Comparison of ENCODE assay signal across 5 cellular contexts in the genomic region with DNA sequence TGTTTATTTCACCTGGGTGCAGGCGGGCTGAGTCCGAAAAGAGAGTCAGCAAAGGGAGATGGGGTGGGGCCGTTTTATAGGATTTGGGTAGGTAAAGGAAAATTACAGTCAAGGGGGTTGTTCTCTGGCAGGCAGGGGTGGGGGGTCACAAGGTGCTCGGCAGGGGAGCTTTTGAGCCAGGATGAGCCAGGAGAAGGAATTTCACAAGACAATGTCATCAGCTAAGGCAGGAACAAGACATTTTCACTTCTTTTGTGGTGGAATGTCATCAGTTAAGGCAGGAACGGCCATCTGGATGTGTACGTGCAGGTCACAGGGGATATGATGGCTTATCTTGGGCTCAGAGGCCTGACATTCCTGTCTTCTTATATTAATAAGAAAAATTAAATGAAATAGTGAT.
DNase-seq lines count a peak whose midpoint lies in the region; TF ChIP-seq lines count a peak whose summit lies in the region.
"Not testable (repeated sequence)": the region's sequence is repeated elsewhere in the genome, so short reads cannot be mapped to it uniquely, and the experiment has no call there.

No MANE protein-coding gene starts in this region.

- not testable (repeated sequence) for H3K27me3 ChIP-seq in H9 (ENCODE audit: insufficient read depth, low read length); HUES64 (ENCODE audit: insufficient read depth, low read length); endodermal cell (ENCODE audit: control insufficient read depth, insufficient read depth, low read length, poor library complexity, severe bottlenecking); neural progenitor cell

- H3K4me3 ChIP-seq in HUES64 (ENCODE audit: low read length); endodermal cell (ENCODE audit: low read length); neural progenitor cell: not testable (repeated sequence)

- not testable (repeated sequence) for H2AK5ac ChIP-seq in H9 (ENCODE audit: insufficient read length, low read length)

- H3K18ac ChIP-seq in H9 (ENCODE audit: insufficient read length, low read depth, low read length) = not testable (repeated sequence)

- H3K56ac ChIP-seq in H9 (ENCODE audit: insufficient read length, low read depth, low read length) = not testable (repeated sequence)

- not testable (repeated sequence) for H3K4me1 ChIP-seq in H9 (ENCODE audit: insufficient read depth, low read length)
- H3K4me1 ChIP-seq in HUES64 (ENCODE audit: insufficient read depth, low read length) (peaks cover 36% of the 10 kb centered on the region), endodermal cell (ENCODE audit: control insufficient read depth, insufficient read depth, low read length) (peaks cover 28% of the 10 kb centered on the region), neural progenitor cell (peaks cover 11% of the 10 kb centered on the region)

- H3K9ac ChIP-seq in H9 (ENCODE audit: extremely low read depth, insufficient read length, low read length); HUES64 (ENCODE audit: low read depth, low read length); endodermal cell (ENCODE audit: extremely low read depth, low read length, poor library complexity, severe bottlenecking); neural progenitor cell: not testable (repeated sequence)

- TF ChIP-seq CTCF in H9 (conservative IDR thresholded peaks at IDR 0.05); endodermal cell (conservative IDR thresholded peaks at IDR 0.05); neural progenitor cell (IDR thresholded peaks at IDR 0.05): not testable (repeated sequence)

- not testable (repeated sequence) for H4K5ac ChIP-seq in H9 (ENCODE audit: insufficient read length, low read depth, low read length)

- H3K27me3 Mint-ChIP-seq in H9 (ENCODE audit: low read depth); endodermal cell (ENCODE audit: insufficient read depth); neural progenitor cell (ENCODE audit: insufficient read depth, low read depth): not testable (repeated sequence)

- H3K4me2 ChIP-seq in H9 (ENCODE audit: insufficient read depth, insufficient read length, low read length); neural progenitor cell: not testable (repeated sequence)

- not testable (repeated sequence) for H2BK5ac ChIP-seq in H9 (ENCODE audit: insufficient read length, low read length)

- H3T11ph ChIP-seq in H9 (ENCODE audit: low read length) = not testable (repeated sequence)

- H3K27ac Mint-ChIP-seq in H9 (peak overlapping the region; percentile 72 to 90 (median 76); a peak in 6 of 7 replicates), endodermal cell (peak overlapping the region; percentile 92)
- not testable (repeated sequence) for H3K27ac Mint-ChIP-seq in neural progenitor cell

- H2BK20ac ChIP-seq in H9 (ENCODE audit: low read depth, low read length, poor library complexity, severe bottlenecking) = not testable (repeated sequence)

- not testable (repeated sequence) for H3K27ac ChIP-seq in H9 (ENCODE audit: insufficient read length, low read depth, low read length); endodermal cell (ENCODE audit: low read depth, low read length); neural progenitor cell
- peak overlapping the region; percentile 5; the same call in 1 of the 2 replicates for H3K27ac ChIP-seq in HUES64 (ENCODE audit: low read depth, low read length)

- not testable (repeated sequence) for H3K23me2 ChIP-seq in H9 (ENCODE audit: insufficient read length, low read depth, low read length, poor library complexity, severe bottlenecking)

- not testable (repeated sequence) for H4K91ac ChIP-seq in H9 (ENCODE audit: insufficient read length, low read depth, low read length)

- not testable (repeated sequence) for H3K9me3 Mint-ChIP-seq in H9, endodermal cell, neural progenitor cell

- not testable (repeated sequence) for H3K36me3 Mint-ChIP-seq in H9 (ENCODE audit: insufficient read depth in 1 of 3, low read depth in 3 of 3); endodermal cell (ENCODE audit: low read depth); neural progenitor cell

- DNase-seq in ELF-1 (ENCODE audit: low read depth, low spot score) (peak; percentile 34), H9 (peak; percentile 45), endodermal cell (peak; percentile 81), neural progenitor cell (ENCODE audit: low spot score) (peak; percentile 28)

- H3K4ac ChIP-seq in H9 (ENCODE audit: low read depth, low read length) = not testable (repeated sequence)

- H2BK120ac ChIP-seq in H9 (ENCODE audit: low read depth, low read length, poor library complexity, severe bottlenecking) = not testable (repeated sequence)

- H3K14ac ChIP-seq in H9 (ENCODE audit: insufficient read depth, low read length) = not testable (repeated sequence)

- not testable (repeated sequence) for H3K23ac ChIP-seq in H9 (ENCODE audit: insufficient read length, low read depth, low read length)

- not testable (repeated sequence) for H4K20me1 ChIP-seq in H9 (ENCODE audit: control insufficient read depth, insufficient read depth, insufficient read length); neural progenitor cell (ENCODE audit: low read depth)

- H3K4me3 Mint-ChIP-seq in H9 (peak overlapping the region in 1 of 2 experiments; percentile 38; a peak in 2 of 5 replicates), endodermal cell (peak overlapping the region; percentile 13)
- not testable (repeated sequence) for H3K4me3 Mint-ChIP-seq in neural progenitor cell

- not testable (repeated sequence) for H3K79me1 ChIP-seq in H9 (ENCODE audit: insufficient read depth, low read depth, low read length, poor library complexity, severe bottlenecking)

- H3K36me3 ChIP-seq in HUES64 (ENCODE audit: insufficient read depth, low read length); endodermal cell (ENCODE audit: control insufficient read depth, insufficient read depth, low read length); neural progenitor cell: not testable (repeated sequence)

- not testable (repeated sequence) for H2AFZ ChIP-seq in H9 (ENCODE audit: low read length); neural progenitor cell (replicated peaks)

- not testable (repeated sequence) for H3F3A ChIP-seq in neural progenitor cell (ENCODE audit: low read depth)

- not testable (repeated sequence) for H4K8ac ChIP-seq in H9 (replicated peaks; ENCODE audit: insufficient read length, low read depth, low read length)

- H2BK15ac ChIP-seq in H9 (ENCODE audit: low read depth, low read length) = not testable (repeated sequence)

- not testable (repeated sequence) for H3K9me3 ChIP-seq in H9 (ENCODE audit: control insufficient read depth, low read depth, low read length); HUES64 (ENCODE audit: insufficient read depth, low read depth, low read length); endodermal cell (ENCODE audit: control insufficient read depth, low read length); neural progenitor cell (ENCODE audit: low read depth)

- WGBS in H9 (ENCODE audit: extremely low coverage, insufficient read length, low lambda C conversion rate) = no CpG with 5 or more reads among the region's 6 CpGs
- WGBS in HUES64 = 53% methylated on average over 6 of the region's 6 CpGs
- WGBS in endodermal cell (ENCODE audit: insufficient coverage in 1 of 2, insufficient read length in 1 of 2), 2 experiments = 20 to 39% methylated on average over 1 to 6 of the region's 6 CpGs

- not testable (repeated sequence) for H3K79me2 ChIP-seq in H9 (ENCODE audit: insufficient read depth, low read length); neural progenitor cell (ENCODE audit: low read depth)

- peaks cover 44 to 56% of the 10 kb centered on the region in 2 experiments for H3K4me1 Mint-ChIP-seq in H9
- H3K4me1 Mint-ChIP-seq in endodermal cell = peaks cover 48% of the 10 kb centered on the region
- H3K4me1 Mint-ChIP-seq in neural progenitor cell = not testable (repeated sequence)

- not testable (repeated sequence) for H2BK12ac ChIP-seq in H9 (ENCODE audit: insufficient read length, low read depth, low read length)

Comparison
In these comparisons a context has a peak if more than half of its experiments do, and no peak if none do; other contexts are left out.
1. DNase-seq: peak in every context shown above with its lines; median percentile 81 in endodermal cell; 45 in H9; 34 in ELF-1; 28 in neural progenitor cell.